ENCODE assay signal across 20 cellular contexts in the genomic region with DNA sequence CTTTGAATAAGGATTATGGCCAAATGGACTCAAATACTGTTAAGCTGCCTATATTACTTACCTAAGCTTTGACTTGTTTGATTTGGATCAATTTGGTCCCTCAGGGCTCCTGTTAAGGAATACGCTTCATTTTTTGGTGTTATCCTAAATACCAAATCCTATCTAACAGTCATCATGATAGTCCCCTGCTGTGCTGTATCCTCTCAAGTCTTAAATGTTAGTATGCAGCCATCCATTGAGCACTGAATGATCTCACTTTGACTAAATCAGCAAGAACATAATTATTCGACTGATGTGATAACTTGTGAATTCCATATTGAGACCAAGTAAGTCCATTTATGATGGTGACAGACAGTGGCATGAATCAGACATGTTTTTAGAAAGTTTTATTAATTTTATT. TPM values are rescaled to one million over a fixed set of nuclear protein-coding genes. Genes with fewer than 3 reads are reported as not detected.
DNase-seq lines count a peak whose midpoint lies in the region; ATAC-seq, FAIRE-seq and TF ChIP-seq lines count a peak whose summit lies in the region.
"Had no signal": no experiment of that assay in that cellular context is flagged by ENCODE, and none has a peak within 500 bp of the region (broad histone marks: within the 10 kb centered on the region; RNA-seq: fewer than 3 reads in every experiment).

No MANE protein-coding gene starts in this region.

- CTCF ChIA-PET in endothelial cell of umbilical vein (lab: Charles Lee) = interaction anchor here (1.0 to 2.6 kb wide), 6 partner anchors 10 to 110 kb away, joined by 3 to 14 read pairs (median 4); no protein-coding TSS in a partner anchor

- no peaks in the 10 kb centered on the region for H4K20me1 ChIP-seq in endothelial cell of umbilical vein (replicated peaks; ENCODE audit: control insufficient read depth, extremely low read depth, insufficient read depth, low read length)
- H4K20me1 ChIP-seq: BLaER1 had no signal

- H3K36me3 ChIP-seq in endothelial cell of umbilical vein (ENCODE audit: control insufficient read depth in 2 of 2, extremely low read depth in 1 of 2, insufficient read depth in 2 of 2, low read length in 2 of 2) = no peaks in the 10 kb centered on the region
- H3K36me3 ChIP-seq: BLaER1 had no signal

- H3K9me1 ChIP-seq in endothelial cell of umbilical vein (replicated peaks; ENCODE audit: control insufficient read depth, extremely low read depth, insufficient read depth, low read length) = no peaks in the 10 kb centered on the region

- H2AFZ ChIP-seq in endothelial cell of umbilical vein (ENCODE audit: low read depth, low read length) = no peak overlapping the region
- H2AFZ ChIP-seq: GM23338 had no signal

- no TSS peak for BruUV-seq in endothelial cell of umbilical vein (replicated peaks; lab: Mats Ljungman, UMichigan)

- DNase-seq in D721Med (ENCODE audit: insufficient read length, low spot score) (no peak), NCI-H82 (lab: John Stamatoyannopoulos, UW) (peak; percentile 49), endothelial cell of umbilical vein (ENCODE audit: low read depth, low spot score) (no peak), GM19238 (ENCODE audit: insufficient read length, low spot score) (no peak), coronary artery (ENCODE audit: low spot score) (no peak)
- DNase-seq: Caco-2; CD4-positive, CD25-positive, alpha-beta regulatory T cell; CD8-positive, alpha-beta T cell; DMS 273 treated with DMSO at 0.1 percent for 48 hours; DMS79; EL; GF-D8; H9 had no signal

- FAIRE-seq in D721Med (lab: Jason Lieb, UNC) (peak; percentile 67), endothelial cell of umbilical vein (lab: Jason Lieb, UNC) (peak; percentile 18)
- FAIRE-seq: GM12891, GM18507 had no signal

- no peak for ATAC-seq in GM19035 (IDR thresholded peaks at IDR 0.05; ENCODE audit: unreplicated experiment)
- ATAC-seq: CD8-positive, alpha-beta T cell; GM23338; HCT116 had no signal

- H3K4me3 ChIP-seq in endothelial cell of umbilical vein (replicated peaks in 1 of 3; ENCODE audit: insufficient read depth in 1 of 3, low read depth in 1 of 3, low read length in 3 of 3) (no peak overlapping the region), coronary artery (no peak overlapping the region)
- H3K4me3 ChIP-seq: BLaER1, GM23338 had no signal

- H3K27ac ChIP-seq in endothelial cell of umbilical vein (ENCODE audit: insufficient read depth, low read depth, low read length) = no peak overlapping the region
- H3K27ac ChIP-seq in coronary artery = no peak overlapping the region
- H3K27ac ChIP-seq: BLaER1, C4-2B had no signal

- H3K79me2 ChIP-seq in endothelial cell of umbilical vein (ENCODE audit: control insufficient read depth, insufficient read depth, low read length) = no peaks in the 10 kb centered on the region

- TF ChIP-seq CTCF in D721Med (IDR thresholded peaks at IDR 0.05; ENCODE audit: insufficient read depth, missing control alignments) = no peak
- no peak for TF ChIP-seq CTCF in endothelial cell of umbilical vein (IDR thresholded peaks at IDR 0.05; ENCODE audit: extremely low read depth in 1 of 2, insufficient read depth in 1 of 2, low read depth in 1 of 2, low read length in 2 of 2)
- no peak for TF ChIP-seq CTCF in coronary artery (IDR thresholded peaks at IDR 0.05)

- intact Hi-C loops in endothelial cell of umbilical vein (cut with micrococcal nuclease) = no loop called here

- peaks cover 9% of the 10 kb centered on the region for H3K4me1 ChIP-seq in endothelial cell of umbilical vein (ENCODE audit: control insufficient read depth, extremely low read depth, insufficient read depth, low read length)

- dilution Hi-C loops in endothelial cell of umbilical vein (cut with MboI; ENCODE audit: extremely low pct_ligation_motif_present, low sequenced_read_pairs) = no loop called here

- H3K9ac ChIP-seq in endothelial cell of umbilical vein (replicated peaks; ENCODE audit: extremely low read depth, insufficient read depth, low read length) = no peak overlapping the region
- H3K9ac ChIP-seq: BLaER1 had no signal

- H3K4me2 ChIP-seq in endothelial cell of umbilical vein (ENCODE audit: insufficient read depth, low read length) = no peak overlapping the region
- H3K4me2 ChIP-seq: BLaER1, GM23338 had no signal

- H3K9me3 ChIP-seq in endothelial cell of umbilical vein (replicated peaks; ENCODE audit: control insufficient read depth, insufficient read depth, low read length) = no peaks in the 10 kb centered on the region
- H3K9me3 ChIP-seq: BLaER1, Caco-2 had no signal

- H3K27me3 ChIP-seq in endothelial cell of umbilical vein (ENCODE audit: control insufficient read depth in 2 of 2, insufficient read depth in 2 of 2, low read length in 2 of 2) = peaks cover 6 to 10% of the 10 kb centered on the region in 2 experiments
- H3K27me3 ChIP-seq: BLaER1 had no signal

- POLR2A ChIA-PET in endothelial cell of umbilical vein (lab: Charles Lee) = no interaction called here

- no peak for TF ChIP-seq POLR2A in endothelial cell of umbilical vein (IDR thresholded peaks at IDR 0.05; ENCODE audit: low read depth, low read length)

TF ChIP-seq in endothelial cell of umbilical vein, 7 proteins besides CTCF, POLR2A, EP300 and RAD21:
- no peak for TF ChIP-seq GATA2 (IDR thresholded peaks at IDR 0.05; ENCODE audit: insufficient read depth, insufficient read length, low read depth, low read length)
- TF ChIP-seq MYC (IDR thresholded peaks at IDR 0.05; ENCODE audit: low read depth, low read length) = no peak
- no peak for TF ChIP-seq EZH2 (IDR thresholded peaks at IDR 0.05; ENCODE audit: borderline replicate concordance, low read depth, low read length, severe bottlenecking)
- TF ChIP-seq JUN (IDR thresholded peaks at IDR 0.05; ENCODE audit: borderline replicate concordance, insufficient read depth, insufficient read length, low read depth) = no peak
- TF ChIP-seq POLR2AphosphoS5 (IDR thresholded peaks at IDR 0.05; ENCODE audit: insufficient read depth, low read depth, low read length) = no peak
- no peak for TF ChIP-seq MAX (IDR thresholded peaks at IDR 0.05; ENCODE audit: insufficient read depth, insufficient read length)
- TF ChIP-seq FOS (IDR thresholded peaks at IDR 0.05; ENCODE audit: borderline replicate concordance, insufficient read depth, low read length) = no peak
TF ChIP-seq in endothelial cell of umbilical vein: peak in this region for 0.

RNA-seq across cellular contexts. Expression of gene ATF3, which starts 53.1 kb away (rescaled TPM):
- total RNA-seq in endothelial cell of umbilical vein = 6.1 and 10.7 TPM in 2 replicates
- 16.6 and 17.1 TPM in 2 replicates for polyA plus RNA-seq in endothelial cell of umbilical vein
- 15.0 and 27.2 TPM in 2 replicates for polyA plus RNA-seq in endothelial cell of umbilical vein (2011; cell fraction: cytosol; rRNA removed)
- 112 and 144 TPM in 2 replicates for polyA plus RNA-seq in endothelial cell of umbilical vein (2011; cell fraction: nucleus; rRNA removed)
- polyA plus RNA-seq in endothelial cell of umbilical vein (2012) = 20.5 and 21.1 TPM in 2 replicates
- polyA minus RNA-seq in endothelial cell of umbilical vein = 21.1 and 35.4 TPM in 2 replicates
- 24.9 TPM for polyA minus RNA-seq in endothelial cell of umbilical vein (2011; cell fraction: cytosol; rRNA and poly(A)+ RNA removed)
- polyA minus RNA-seq in endothelial cell of umbilical vein (2011; cell fraction: nucleus; rRNA and poly(A)+ RNA removed) = 91.9 and 95.5 TPM in 2 replicates
